In the genomic region with DNA sequence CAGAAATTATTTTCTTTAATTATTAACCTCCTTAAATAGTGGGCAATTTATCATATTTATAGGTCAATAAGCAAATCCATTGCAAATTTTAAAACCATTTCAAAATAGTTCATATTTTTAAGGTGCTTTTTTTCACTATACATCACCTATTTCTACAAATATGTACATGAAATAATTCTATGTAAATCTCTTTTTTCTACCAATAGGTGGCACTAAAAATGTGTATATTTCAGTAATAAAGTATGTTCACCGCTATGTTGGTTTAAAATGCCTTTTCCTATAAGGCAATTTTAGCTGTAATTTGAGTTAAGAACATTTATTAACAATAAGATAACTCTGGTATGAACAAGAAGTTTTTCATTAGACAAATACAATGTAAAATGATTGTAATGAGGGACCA, we compare ENCODE assay signal across 9 cellular contexts.
DNase-seq lines count a peak whose midpoint lies in the region; ATAC-seq, FAIRE-seq and TF ChIP-seq lines count a peak whose summit lies in the region.
"Had no signal": no experiment of that assay in that cellular context is flagged by ENCODE, and none has a peak within 500 bp of the region (broad histone marks: within the 10 kb centered on the region; RNA-seq: fewer than 3 reads in every experiment).

No MANE protein-coding gene starts in this region.

- H3K27me3 ChIP-seq in IMR-90 (ENCODE audit: control insufficient read depth, insufficient read depth, low read length) = no peaks in the 10 kb centered on the region
- no peaks in the 10 kb centered on the region for H3K27me3 ChIP-seq in right lobe of liver
- H3K27me3 ChIP-seq: heart right ventricle had no signal

- H2AK9ac ChIP-seq in IMR-90 (replicated peaks; ENCODE audit: low read depth, low read length, poor library complexity) = no peak overlapping the region

- no peaks in the 10 kb centered on the region for H3K79me1 ChIP-seq in IMR-90 (ENCODE audit: low read depth in 1 of 2, low read length in 2 of 2)

- no peak overlapping the region for H3K27ac ChIP-seq in IMR-90 (ENCODE audit: insufficient read depth, low read length)
- no peak overlapping the region for H3K27ac ChIP-seq in right lobe of liver
- H3K27ac ChIP-seq: heart right ventricle had no signal

- in situ Hi-C loops in IMR-90 (cut with MboI; ENCODE audit: low sequenced_read_pairs) = no loop called here

- no peaks in the 10 kb centered on the region for H3K9me1 ChIP-seq in IMR-90 (ENCODE audit: insufficient read depth, low read length)

- H3K36me3 ChIP-seq in IMR-90 (ENCODE audit: control insufficient read depth, insufficient read depth, low read length) = no peaks in the 10 kb centered on the region
- no peaks in the 10 kb centered on the region for H3K36me3 ChIP-seq in right lobe of liver
- H3K36me3 ChIP-seq: heart right ventricle had no signal

- H3K23ac ChIP-seq in IMR-90 (ENCODE audit: low read depth, low read length) = no peak overlapping the region

- CTCF ChIA-PET in IMR-90 (lab: Yijun Ruan, JAX) = interaction anchor here (0.6 kb wide), 1 partner anchor 439 kb away, joined by 3 read pairs; no protein-coding TSS in a partner anchor

- H3K4me3 ChIP-seq in IMR-90 (ENCODE audit: insufficient read depth, low read depth, low read length) = no peak overlapping the region
- no peak overlapping the region for H3K4me3 ChIP-seq in right lobe of liver
- H3K4me3 ChIP-seq: heart right ventricle had no signal

- TF ChIP-seq POLR2A in IMR-90 (IDR thresholded peaks at IDR 0.05; ENCODE audit: low read depth, low read length) = no peak
- no peak for TF ChIP-seq POLR2A in right lobe of liver (IDR thresholded peaks at IDR 0.05)

- no peak overlapping the region for H3K4me2 ChIP-seq in IMR-90 (ENCODE audit: low read depth, low read length)

- H3K4me1 ChIP-seq in IMR-90 (ENCODE audit: control insufficient read depth, insufficient read depth, low read length) (no peaks in the 10 kb centered on the region), right lobe of liver (no peaks in the 10 kb centered on the region)
- H3K4me1 ChIP-seq: heart right ventricle had no signal

- no peak overlapping the region for H4K8ac ChIP-seq in IMR-90 (ENCODE audit: low read depth in 2 of 2, low read length in 2 of 2)

- intact Hi-C loops in IMR-90 (cut with micrococcal nuclease) = loop anchor here (10.0 kb wide), 1 partner anchor 642 kb away; no protein-coding TSS in a partner anchor
- intact Hi-C loops in right lobe of liver (cut with DNase I) = no loop called here

- H4K20me1 ChIP-seq in IMR-90 (ENCODE audit: insufficient read depth, low read length) = no peaks in the 10 kb centered on the region

- dilution Hi-C loops in IMR-90 (cut with HindIII; ENCODE audit: low sequenced_read_pairs, unreplicated experiment) = no loop called here

- H3K56ac ChIP-seq in IMR-90 (ENCODE audit: extremely low read depth, insufficient read depth, low read length) = no peak overlapping the region

- no peak overlapping the region for H2AFZ ChIP-seq in IMR-90 (replicated peaks; ENCODE audit: low read length, poor library complexity)

- no peak overlapping the region for H2BK15ac ChIP-seq in IMR-90 (ENCODE audit: low read depth, low read length)

- ATAC-seq in IMR-90 (ENCODE audit: low read depth) = no peak
- ATAC-seq in right lobe of liver = no peak
- ATAC-seq in GM21515 (IDR thresholded peaks at IDR 0.05; ENCODE audit: unreplicated experiment) = no peak
- ATAC-seq: heart right ventricle had no signal

- peak; percentile 18; the same call in 1 of the 2 replicates for TF ChIP-seq RAD21 in IMR-90 (IDR thresholded peaks at IDR 0.05; ENCODE audit: low read length)

- WGBS in IMR-90 (ENCODE audit: extremely low coverage in 2 of 2, insufficient read length in 1 of 2), 2 experiments = no CpG with 5 or more reads among the region's 1 CpG
- 45% methylated on average over 1 of the region's 1 CpG for WGBS in right lobe of liver (ENCODE audit: insufficient coverage, low coverage, low lambda C conversion rate, missing lambda C conversion rate)

- BruUV-seq in IMR-90 (replicated peaks; lab: Mats Ljungman, UMichigan) = no TSS peak

- no peak overlapping the region for H2AK5ac ChIP-seq in IMR-90 (ENCODE audit: low read depth, low read length)

- DNase-seq in IMR-90 (peak; percentile 1), SW480 (ENCODE audit: low spot score) (peak; percentile 2), right lobe of liver (no peak), kidney tubule cell (ENCODE audit: low spot score) (no peak), GOT3 (lab: John Stamatoyannopoulos, UW) (no peak)
- DNase-seq: activated CD4-positive, alpha-beta T cell treated with anti-CD3 and anti-CD28 coated beads, Interleukin-2, amount 10 ng/mL, durations not matched to agents 7 days and 5 days; heart right ventricle had no signal

- H4K91ac ChIP-seq in IMR-90 (ENCODE audit: insufficient read depth, low read depth, low read length) = no peak overlapping the region

- H4K5ac ChIP-seq in IMR-90 (ENCODE audit: low read depth, low read length) = no peak overlapping the region

- H3K9me3 ChIP-seq in IMR-90 (ENCODE audit: control insufficient read depth, insufficient read depth, low read length) = no peaks in the 10 kb centered on the region
- no peaks in the 10 kb centered on the region for H3K9me3 ChIP-seq in right lobe of liver
- H3K9me3 ChIP-seq: heart right ventricle had no signal

- no peak overlapping the region for H3K14ac ChIP-seq in IMR-90 (replicated peaks; ENCODE audit: low read depth, low read length)

- no peak overlapping the region for H3K9ac ChIP-seq in IMR-90 (ENCODE audit: low read depth, low read length)

- no peak overlapping the region for H2BK120ac ChIP-seq in IMR-90 (ENCODE audit: low read depth, low read length)

- FAIRE-seq in G401.6 (lab: Jason Lieb, UNC) = peak; percentile 94

- H3K18ac ChIP-seq in IMR-90 (ENCODE audit: low read depth, low read length) = no peak overlapping the region

- no peak overlapping the region for H2BK5ac ChIP-seq in IMR-90 (ENCODE audit: low read depth, low read length, poor library complexity, severe bottlenecking)

- TF ChIP-seq CTCF in IMR-90 (conservative IDR thresholded peaks at IDR 0.05; ENCODE audit: low read depth, low read length) (peak; percentile 32; the same call in 1 of the 2 replicates), right lobe of liver (IDR thresholded peaks at IDR 0.05) (peak in 3 of 4 donors; percentile 14 to 36 (median 33))

- POLR2A ChIA-PET in IMR-90 (lab: Charles Lee; ENCODE audit: unreplicated experiment) = no interaction called here

- no peak overlapping the region for H2BK20ac ChIP-seq in IMR-90 (ENCODE audit: low read depth, low read length)

- H3K4ac ChIP-seq in IMR-90 (ENCODE audit: low read depth, low read length) = no peak overlapping the region

TF ChIP-seq in IMR-90, 13 proteins besides CTCF, POLR2A, EP300 and RAD21:
- no peak for TF ChIP-seq MAZ (IDR thresholded peaks at IDR 0.05; ENCODE audit: borderline replicate concordance, low read depth, low read length)
- TF ChIP-seq SMC3 (IDR thresholded peaks at IDR 0.05; ENCODE audit: low read depth, low read length) = 0 out of 2 replicates have a peak, but pooled peaks have one; percentile 7
- no peak for TF ChIP-seq ELK1 (IDR thresholded peaks at IDR 0.05; ENCODE audit: borderline replicate concordance, low read depth, low read length)

Comparison
In these comparisons a context has a peak if more than half of its experiments do, and no peak if none do; other contexts are left out.
1. DNase-seq: peak in IMR-90 (single experiment) and SW480 (single experiment); none in right lobe of liver (0 of 3), kidney tubule cell (single experiment) and GOT3 (single experiment).